ENCODE assay signal across 1 cellular context in the genomic region with DNA sequence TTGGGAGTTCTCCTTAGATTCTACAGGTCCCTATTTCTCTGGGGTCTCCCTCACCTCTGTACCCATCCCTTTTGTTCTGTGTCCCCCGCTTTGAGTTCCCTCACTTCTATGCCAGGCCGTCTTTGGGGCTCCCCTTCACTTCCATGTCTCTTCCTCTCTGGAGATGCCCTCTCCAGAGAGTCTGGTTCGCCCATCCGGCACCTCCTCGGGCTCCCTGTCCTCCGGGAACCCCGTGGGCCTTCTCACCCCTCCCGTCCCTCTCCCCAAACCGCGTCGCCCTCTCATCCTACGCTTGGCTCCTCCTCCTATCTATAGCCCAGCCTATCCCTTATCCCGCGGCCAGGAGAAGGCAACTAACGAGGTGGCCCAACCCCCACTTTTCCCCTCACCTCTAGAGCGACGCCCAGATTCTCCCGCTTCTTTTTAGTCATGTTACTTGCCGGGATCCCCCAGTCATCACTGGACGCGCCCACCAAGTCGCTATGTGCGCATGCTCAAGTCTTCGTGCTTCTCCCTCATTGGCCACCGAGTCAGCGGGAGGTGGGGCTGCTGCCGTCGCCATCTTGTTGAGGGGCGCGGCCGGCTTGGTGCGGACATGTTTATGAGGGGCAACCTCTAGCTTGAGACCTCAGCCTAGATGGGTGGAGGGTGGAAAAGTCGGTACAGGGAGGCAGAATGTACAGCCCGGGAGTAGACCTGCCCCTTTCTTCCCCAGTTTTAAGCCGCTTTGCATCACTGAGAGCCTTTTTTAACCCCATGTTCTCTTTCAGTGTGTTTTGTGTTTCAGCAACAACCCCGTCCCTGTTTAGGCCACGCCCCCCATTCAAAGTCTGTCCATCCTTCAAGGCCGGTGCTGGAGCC.
TF ChIP-seq lines count a peak whose summit lies in the region.

A gene (minus strand): TSS at position 461 of the 861 bp plus-strand sequence. CDS start 30 bp downstream, at position 431.

TF ChIP-seq in GM23338, 12 proteins besides CTCF, POLR2A, EP300 and RAD21 (continued from another document):
- TF ChIP-seq, protein P1, sequence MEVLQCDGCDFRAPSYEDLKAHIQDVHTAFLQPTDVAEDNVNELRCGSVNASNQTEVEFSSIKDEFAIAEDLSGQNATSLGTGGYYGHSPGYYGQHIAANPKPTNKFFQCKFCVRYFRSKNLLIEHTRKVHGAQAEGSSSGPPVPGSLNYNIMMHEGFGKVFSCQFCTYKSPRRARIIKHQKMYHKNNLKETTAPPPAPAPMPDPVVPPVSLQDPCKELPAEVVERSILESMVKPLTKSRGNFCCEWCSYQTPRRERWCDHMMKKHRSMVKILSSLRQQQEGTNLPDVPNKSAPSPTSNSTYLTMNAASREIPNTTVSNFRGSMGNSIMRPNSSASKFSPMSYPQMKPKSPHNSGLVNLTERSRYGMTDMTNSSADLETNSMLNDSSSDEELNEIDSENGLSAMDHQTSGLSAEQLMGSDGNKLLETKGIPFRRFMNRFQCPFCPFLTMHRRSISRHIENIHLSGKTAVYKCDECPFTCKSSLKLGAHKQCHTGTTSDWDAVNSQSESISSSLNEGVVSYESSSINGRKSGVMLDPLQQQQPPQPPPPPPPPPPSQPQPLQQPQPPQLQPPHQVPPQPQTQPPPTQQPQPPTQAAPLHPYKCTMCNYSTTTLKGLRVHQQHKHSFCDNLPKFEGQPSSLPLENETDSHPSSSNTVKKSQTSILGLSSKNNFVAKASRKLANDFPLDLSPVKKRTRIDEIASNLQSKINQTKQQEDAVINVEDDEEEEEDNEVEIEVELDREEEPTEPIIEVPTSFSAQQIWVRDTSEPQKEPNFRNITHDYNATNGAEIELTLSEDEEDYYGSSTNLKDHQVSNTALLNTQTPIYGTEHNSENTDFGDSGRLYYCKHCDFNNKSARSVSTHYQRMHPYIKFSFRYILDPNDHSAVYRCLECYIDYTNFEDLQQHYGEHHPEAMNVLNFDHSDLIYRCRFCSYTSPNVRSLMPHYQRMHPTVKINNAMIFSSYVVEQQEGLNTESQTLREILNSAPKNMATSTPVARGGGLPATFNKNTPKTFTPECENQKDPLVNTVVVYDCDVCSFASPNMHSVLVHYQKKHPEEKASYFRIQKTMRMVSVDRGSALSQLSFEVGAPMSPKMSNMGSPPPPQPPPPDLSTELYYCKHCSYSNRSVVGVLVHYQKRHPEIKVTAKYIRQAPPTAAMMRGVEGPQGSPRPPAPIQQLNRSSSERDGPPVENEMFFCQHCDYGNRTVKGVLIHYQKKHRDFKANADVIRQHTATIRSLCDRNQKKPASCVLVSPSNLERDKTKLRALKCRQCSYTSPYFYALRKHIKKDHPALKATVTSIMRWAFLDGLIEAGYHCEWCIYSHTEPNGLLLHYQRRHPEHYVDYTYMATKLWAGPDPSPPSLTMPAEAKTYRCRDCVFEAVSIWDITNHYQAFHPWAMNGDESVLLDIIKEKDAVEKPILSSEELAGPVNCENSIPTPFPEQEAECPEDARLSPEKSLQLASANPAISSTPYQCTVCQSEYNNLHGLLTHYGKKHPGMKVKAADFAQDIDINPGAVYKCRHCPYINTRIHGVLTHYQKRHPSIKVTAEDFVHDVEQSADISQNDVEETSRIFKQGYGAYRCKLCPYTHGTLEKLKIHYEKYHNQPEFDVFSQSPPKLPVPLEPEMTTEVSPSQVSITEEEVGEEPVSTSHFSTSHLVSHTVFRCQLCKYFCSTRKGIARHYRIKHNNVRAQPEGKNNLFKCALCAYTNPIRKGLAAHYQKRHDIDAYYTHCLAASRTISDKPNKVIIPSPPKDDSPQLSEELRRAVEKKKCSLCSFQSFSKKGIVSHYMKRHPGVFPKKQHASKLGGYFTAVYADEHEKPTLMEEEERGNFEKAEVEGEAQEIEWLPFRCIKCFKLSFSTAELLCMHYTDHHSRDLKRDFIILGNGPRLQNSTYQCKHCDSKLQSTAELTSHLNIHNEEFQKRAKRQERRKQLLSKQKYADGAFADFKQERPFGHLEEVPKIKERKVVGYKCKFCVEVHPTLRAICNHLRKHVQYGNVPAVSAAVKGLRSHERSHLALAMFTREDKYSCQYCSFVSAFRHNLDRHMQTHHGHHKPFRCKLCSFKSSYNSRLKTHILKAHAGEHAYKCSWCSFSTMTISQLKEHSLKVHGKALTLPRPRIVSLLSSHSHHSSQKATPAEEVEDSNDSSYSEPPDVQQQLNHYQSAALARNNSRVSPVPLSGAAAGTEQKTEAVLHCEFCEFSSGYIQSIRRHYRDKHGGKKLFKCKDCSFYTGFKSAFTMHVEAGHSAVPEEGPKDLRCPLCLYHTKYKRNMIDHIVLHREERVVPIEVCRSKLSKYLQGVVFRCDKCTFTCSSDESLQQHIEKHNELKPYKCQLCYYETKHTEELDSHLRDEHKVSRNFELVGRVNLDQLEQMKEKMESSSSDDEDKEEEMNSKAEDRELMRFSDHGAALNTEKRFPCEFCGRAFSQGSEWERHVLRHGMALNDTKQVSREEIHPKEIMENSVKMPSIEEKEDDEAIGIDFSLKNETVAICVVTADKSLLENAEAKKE (CRISPR knock-in tag; IDR thresholded peaks at IDR 0.05): no peak
TF ChIP-seq in GM23338: peak in this region for 2.
